ENCODE assay signal across 8 cellular contexts in genomic region chr2:144524190-144524957, GRCh38. TPM values are rescaled to one million over a fixed set of nuclear protein-coding genes. Genes with fewer than 3 reads are reported as not detected.
DNase-seq lines count a peak whose midpoint lies in the region; ATAC-seq and TF ChIP-seq lines count a peak whose summit lies in the region.

No MANE protein-coding gene starts in this region.

- TF ChIP-seq CTCF in heart left ventricle (IDR thresholded peaks at IDR 0.05) = no peak

- DNase-seq in CD1c-positive myeloid dendritic cell (ENCODE audit: extremely low spot score) (peak; percentile 45), LHCN-M2 (ENCODE audit: low read depth) (peak; percentile 37), heart left ventricle (peak; percentile 61 to 90 (median 72)), pons (ENCODE audit: low spot score) (peak; percentile 48), cerebellar nuclear complex (lab: John Stamatoyannopoulos, UW) (no peak), HuH-7 (ENCODE audit: low spot score) (no peak)

- peak overlapping the region; percentile 91 for H3K4me3 Mint-ChIP-seq in activated naive CD8-positive, alpha-beta T cell

- H3K36me3 ChIP-seq in heart left ventricle = no peaks in the 10 kb centered on the region

- no peaks in the 10 kb centered on the region for H3K27me3 ChIP-seq in heart left ventricle

- H3K36me3 Mint-ChIP-seq in activated naive CD8-positive, alpha-beta T cell = peaks cover 2% of the 10 kb centered on the region

- no peaks in the 10 kb centered on the region for H3K9me3 Mint-ChIP-seq in activated naive CD8-positive, alpha-beta T cell (ENCODE audit: low read depth)

- H3K27ac Mint-ChIP-seq in activated naive CD8-positive, alpha-beta T cell = no peak overlapping the region

- peak overlapping the region; percentile 15 to 90 (median 64) for H3K4me3 ChIP-seq in heart left ventricle

- H3K27me3 Mint-ChIP-seq in activated naive CD8-positive, alpha-beta T cell = peaks cover 39% of the 10 kb centered on the region

- peak overlapping the region; percentile 62 to 99 (median 90) for H3K27ac ChIP-seq in heart left ventricle

- TF ChIP-seq POLR2A in heart left ventricle (IDR thresholded peaks at IDR 0.05) = no peak

- H3K4me1 Mint-ChIP-seq in activated naive CD8-positive, alpha-beta T cell (ENCODE audit: low read depth) = peaks cover 26% of the 10 kb centered on the region

- ATAC-seq in heart left ventricle = peak; percentile 8 to 75 (median 55)
- ATAC-seq in GM21723 (IDR thresholded peaks at IDR 0.05; ENCODE audit: unreplicated experiment) = no peak

- 2 to 4% (median 3%) methylated on average over 24 to 54 of the region's 54 CpGs for WGBS in heart left ventricle, 4 donors

- no peaks in the 10 kb centered on the region for H3K9me3 ChIP-seq in heart left ventricle

- intact Hi-C loops in heart left ventricle (cut with DNase I) = loop anchor here in 8 of 10 donors (5.0 to 10.0 kb wide), 12 partner anchors 140 to 1230 kb away; a partner anchor contains a TSS

- peaks cover 0 to 34% (median 8%) of the 10 kb centered on the region in 12 donors for H3K4me1 ChIP-seq in heart left ventricle

RNA-seq across cellular contexts. Expression of gene ZEB2, which starts 4.5 kb away (rescaled TPM):
- total RNA-seq in LHCN-M2 (2014; rRNA removed) (52.9 and 56.7 TPM in 2 replicates), heart left ventricle (100 to 1,000 TPM in 2 of 9 donors, 10 to 100 TPM in 7; 68.5 to 168 (median 86.3) TPM)
- 27.1 TPM for polyA plus RNA-seq in LHCN-M2 (2012)
- 10 to 100 TPM; 23.1 to 34.9 TPM for polyA plus RNA-seq in heart left ventricle

Comparison
In these comparisons a context has a peak if more than half of its experiments do, and no peak if none do; other contexts are left out.
1. DNase-seq: peak in CD1c-positive myeloid dendritic cell (single experiment), LHCN-M2 (single experiment), heart left ventricle (5 of 5) and pons (single experiment); none in cerebellar nuclear complex (0 of 2) and HuH-7 (single experiment).